In the genomic region with DNA sequence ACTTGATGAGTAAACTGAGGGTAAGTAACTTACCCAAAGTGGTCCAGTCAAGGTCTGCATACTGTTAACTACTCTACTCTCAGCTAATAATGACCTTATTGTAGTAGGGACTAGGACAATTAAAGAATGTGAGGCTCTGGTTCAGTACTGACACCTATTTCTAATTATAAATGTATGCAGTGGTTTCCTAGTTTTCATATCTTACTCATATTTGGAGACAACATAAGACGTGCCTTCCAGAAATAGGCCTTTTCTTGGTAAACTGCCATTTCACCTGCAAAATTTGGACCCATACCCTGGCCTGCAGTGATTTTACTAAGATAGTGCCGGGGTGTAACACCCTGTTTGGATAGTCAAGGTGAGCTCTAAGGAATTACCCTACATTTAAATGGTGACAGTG, we compare ENCODE assay signal across 1 cellular context.
TF ChIP-seq lines count a peak whose summit lies in the region.

No MANE protein-coding gene starts in this region.

TF ChIP-seq in GM12878, 131 proteins besides CTCF, POLR2A, EP300 and RAD21 (continued from another document):
- TF ChIP-seq, protein P1, sequence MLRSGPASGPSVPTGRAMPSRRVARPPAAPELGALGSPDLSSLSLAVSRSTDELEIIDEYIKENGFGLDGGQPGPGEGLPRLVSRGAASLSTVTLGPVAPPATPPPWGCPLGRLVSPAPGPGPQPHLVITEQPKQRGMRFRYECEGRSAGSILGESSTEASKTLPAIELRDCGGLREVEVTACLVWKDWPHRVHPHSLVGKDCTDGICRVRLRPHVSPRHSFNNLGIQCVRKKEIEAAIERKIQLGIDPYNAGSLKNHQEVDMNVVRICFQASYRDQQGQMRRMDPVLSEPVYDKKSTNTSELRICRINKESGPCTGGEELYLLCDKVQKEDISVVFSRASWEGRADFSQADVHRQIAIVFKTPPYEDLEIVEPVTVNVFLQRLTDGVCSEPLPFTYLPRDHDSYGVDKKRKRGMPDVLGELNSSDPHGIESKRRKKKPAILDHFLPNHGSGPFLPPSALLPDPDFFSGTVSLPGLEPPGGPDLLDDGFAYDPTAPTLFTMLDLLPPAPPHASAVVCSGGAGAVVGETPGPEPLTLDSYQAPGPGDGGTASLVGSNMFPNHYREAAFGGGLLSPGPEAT (IDR thresholded peaks at IDR 0.05; ENCODE audit: low read depth): no peak
- TF ChIP-seq, protein P2, sequence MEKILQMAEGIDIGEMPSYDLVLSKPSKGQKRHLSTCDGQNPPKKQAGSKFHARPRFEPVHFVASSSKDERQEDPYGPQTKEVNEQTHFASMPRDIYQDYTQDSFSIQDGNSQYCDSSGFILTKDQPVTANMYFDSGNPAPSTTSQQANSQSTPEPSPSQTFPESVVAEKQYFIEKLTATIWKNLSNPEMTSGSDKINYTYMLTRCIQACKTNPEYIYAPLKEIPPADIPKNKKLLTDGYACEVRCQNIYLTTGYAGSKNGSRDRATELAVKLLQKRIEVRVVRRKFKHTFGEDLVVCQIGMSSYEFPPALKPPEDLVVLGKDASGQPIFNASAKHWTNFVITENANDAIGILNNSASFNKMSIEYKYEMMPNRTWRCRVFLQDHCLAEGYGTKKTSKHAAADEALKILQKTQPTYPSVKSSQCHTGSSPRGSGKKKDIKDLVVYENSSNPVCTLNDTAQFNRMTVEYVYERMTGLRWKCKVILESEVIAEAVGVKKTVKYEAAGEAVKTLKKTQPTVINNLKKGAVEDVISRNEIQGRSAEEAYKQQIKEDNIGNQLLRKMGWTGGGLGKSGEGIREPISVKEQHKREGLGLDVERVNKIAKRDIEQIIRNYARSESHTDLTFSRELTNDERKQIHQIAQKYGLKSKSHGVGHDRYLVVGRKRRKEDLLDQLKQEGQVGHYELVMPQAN (conservative IDR thresholded peaks at IDR 0.05): no peak
- TF ChIP-seq YBX1 (IDR thresholded peaks at IDR 0.05): no peak
- no peak for TF ChIP-seq PML (IDR thresholded peaks at IDR 0.05; ENCODE audit: low read length)
- no peak for TF ChIP-seq TAF1 (IDR thresholded peaks at IDR 0.05; ENCODE audit: borderline replicate concordance, low read depth, low read length)
- TF ChIP-seq, protein P3, sequence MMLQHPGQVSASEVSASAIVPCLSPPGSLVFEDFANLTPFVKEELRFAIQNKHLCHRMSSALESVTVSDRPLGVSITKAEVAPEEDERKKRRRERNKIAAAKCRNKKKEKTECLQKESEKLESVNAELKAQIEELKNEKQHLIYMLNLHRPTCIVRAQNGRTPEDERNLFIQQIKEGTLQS (IDR thresholded peaks at IDR 0.05; ENCODE audit: borderline replicate concordance, extremely low read depth, low read depth, low read length): no peak
- peak; percentile 14 for TF ChIP-seq MEF2B (IDR thresholded peaks at IDR 0.05; ENCODE audit: partially characterized antibody, poor library complexity, severe bottlenecking)
- no peak for TF ChIP-seq SPI1 (IDR thresholded peaks at IDR 0.05; ENCODE audit: borderline replicate concordance, insufficient read depth, low read depth, low read length)
- TF ChIP-seq, protein P4, sequence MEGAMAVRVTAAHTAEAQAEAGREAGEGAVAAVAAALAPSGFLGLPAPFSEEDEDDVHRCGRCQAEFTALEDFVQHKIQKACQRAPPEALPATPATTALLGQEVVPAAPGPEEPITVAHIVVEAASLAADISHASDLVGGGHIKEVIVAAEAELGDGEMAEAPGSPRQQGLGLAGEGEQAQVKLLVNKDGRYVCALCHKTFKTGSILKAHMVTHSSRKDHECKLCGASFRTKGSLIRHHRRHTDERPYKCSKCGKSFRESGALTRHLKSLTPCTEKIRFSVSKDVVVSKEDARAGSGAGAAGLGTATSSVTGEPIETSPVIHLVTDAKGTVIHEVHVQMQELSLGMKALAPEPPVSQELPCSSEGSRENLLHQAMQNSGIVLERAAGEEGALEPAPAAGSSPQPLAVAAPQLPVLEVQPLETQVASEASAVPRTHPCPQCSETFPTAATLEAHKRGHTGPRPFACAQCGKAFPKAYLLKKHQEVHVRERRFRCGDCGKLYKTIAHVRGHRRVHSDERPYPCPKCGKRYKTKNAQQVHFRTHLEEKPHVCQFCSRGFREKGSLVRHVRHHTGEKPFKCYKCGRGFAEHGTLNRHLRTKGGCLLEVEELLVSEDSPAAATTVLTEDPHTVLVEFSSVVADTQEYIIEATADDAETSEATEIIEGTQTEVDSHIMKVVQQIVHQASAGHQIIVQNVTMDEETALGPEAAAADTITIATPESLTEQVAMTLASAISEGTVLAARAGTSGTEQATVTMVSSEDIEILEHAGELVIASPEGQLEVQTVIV (IDR thresholded peaks at IDR 0.05; ENCODE audit: borderline replicate concordance, partially characterized antibody): no peak
- TF ChIP-seq KDM1A (IDR thresholded peaks at IDR 0.05; ENCODE audit: borderline replicate concordance): no peak
- TF ChIP-seq KLF5 (IDR thresholded peaks at IDR 0.05; ENCODE audit: partially characterized antibody): no peak
- no peak for TF ChIP-seq ZNF217 (IDR thresholded peaks at IDR 0.05)
- TF ChIP-seq ZSCAN29 (IDR thresholded peaks at IDR 0.05): no peak
- no peak for TF ChIP-seq KAT2A (conservative IDR thresholded peaks at IDR 0.05; ENCODE audit: control insufficient read depth, low read depth, low read length)
- peak; percentile 70 for TF ChIP-seq RUNX3 (IDR thresholded peaks at IDR 0.05; ENCODE audit: low read length)
- no peak for TF ChIP-seq SMARCA5 (IDR thresholded peaks at IDR 0.05)
- TF ChIP-seq E2F4 (IDR thresholded peaks at IDR 0.05; ENCODE audit: low read depth, low read length): no peak
- TF ChIP-seq ASH2L (IDR thresholded peaks at IDR 0.05; ENCODE audit: borderline replicate concordance, low read depth): no peak
- TF ChIP-seq FOXM1 (IDR thresholded peaks at IDR 0.05; ENCODE audit: low read depth, low read length): no peak
- TF ChIP-seq SIN3A (IDR thresholded peaks at IDR 0.05; ENCODE audit: low read depth, low read length): no peak
- TF ChIP-seq BCL11A (IDR thresholded peaks at IDR 0.05; ENCODE audit: low read depth, low read length): no peak
- no peak for TF ChIP-seq IKZF2 (IDR thresholded peaks at IDR 0.05)
- no peak for TF ChIP-seq RFX5 (IDR thresholded peaks at IDR 0.05; ENCODE audit: low read depth, low read length)
- no peak for TF ChIP-seq PAX8 (IDR thresholded peaks at IDR 0.05)
- peak; percentile 48 for TF ChIP-seq JUNB (IDR thresholded peaks at IDR 0.05)
- TF ChIP-seq SMAD5 (IDR thresholded peaks at IDR 0.05; ENCODE audit: low read depth): no peak
- no peak for TF ChIP-seq SP1 (IDR thresholded peaks at IDR 0.05; ENCODE audit: low read depth, low read length)
- TF ChIP-seq MEF2A (IDR thresholded peaks at IDR 0.05; ENCODE audit: insufficient read depth, low read depth, low read length): peak; percentile 95
- TF ChIP-seq PAX5 (IDR thresholded peaks at IDR 0.05; ENCODE audit: borderline replicate concordance, low read depth, low read length): no peak
- TF ChIP-seq HDAC2 (IDR thresholded peaks at IDR 0.05): no peak
- no peak for TF ChIP-seq SREBF2 (IDR thresholded peaks at IDR 0.05; ENCODE audit: low read length)
- no peak for TF ChIP-seq NBN (IDR thresholded peaks at IDR 0.05)
- no peak for TF ChIP-seq BACH1 (IDR thresholded peaks at IDR 0.05; ENCODE audit: borderline replicate concordance)
- TF ChIP-seq NFIC (IDR thresholded peaks at IDR 0.05; ENCODE audit: low read depth, low read length): peak; percentile 45; the same call in 1 of the 2 replicates
- TF ChIP-seq MYB (IDR thresholded peaks at IDR 0.05; ENCODE audit: borderline replicate concordance, low read depth, low read length): no peak
- 0 out of 2 replicates have a peak, but pooled peaks have one; percentile 20 for TF ChIP-seq MTA2 (IDR thresholded peaks at IDR 0.05; ENCODE audit: low read depth)
- TF ChIP-seq ZBED1 (IDR thresholded peaks at IDR 0.05; ENCODE audit: borderline replicate concordance): no peak
